ENCODE assay signal across 18 cellular contexts in the genomic region with DNA sequence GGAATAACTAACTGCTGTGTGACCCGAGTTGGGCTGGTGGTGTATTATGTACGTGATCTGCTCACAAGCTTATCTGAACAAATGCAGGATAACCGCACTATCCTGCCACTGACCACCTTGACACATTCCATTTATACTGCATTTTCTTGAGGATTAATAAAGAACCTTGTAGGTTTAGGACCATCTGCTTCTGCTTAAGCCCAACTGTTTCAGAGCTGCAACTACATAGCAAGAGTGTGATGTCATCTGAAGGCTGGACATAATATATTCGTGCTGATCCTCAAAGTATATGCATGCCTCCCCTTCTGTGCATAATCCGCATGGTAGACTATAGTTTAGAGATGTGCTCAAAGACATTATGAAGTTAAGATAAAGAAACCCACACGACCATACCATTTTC.
DNase-seq lines count a peak whose midpoint lies in the region; ATAC-seq, FAIRE-seq and TF ChIP-seq lines count a peak whose summit lies in the region.
"Had no signal": no experiment of that assay in that cellular context is flagged by ENCODE, and none has a peak within 500 bp of the region (broad histone marks: within the 10 kb centered on the region; RNA-seq: fewer than 3 reads in every experiment).

No MANE protein-coding gene starts in this region.

- no peak for ATAC-seq in HG02973 (IDR thresholded peaks at IDR 0.05; ENCODE audit: unreplicated experiment)
- ATAC-seq: gastroesophageal sphincter, K562, lower lobe of right lung had no signal

- H3K4me3 ChIP-seq in adipocyte (ENCODE audit: low read length) (no peak overlapping the region), fibroblast of the aortic adventitia (ENCODE audit: low read depth, low read length) (no peak overlapping the region), tibial artery (no peak overlapping the region)
- H3K4me3 ChIP-seq: BLaER1, gastroesophageal sphincter, K562, lower lobe of right lung, MG63, prostate gland had no signal

- no peak for TF ChIP-seq CTCF in fibroblast of the aortic adventitia (IDR thresholded peaks at IDR 0.05; ENCODE audit: insufficient read depth, low read length)
- TF ChIP-seq CTCF in tibial artery (IDR thresholded peaks at IDR 0.05), result no peak

- TF ChIP-seq POLR2A in H54 (IDR thresholded peaks at IDR 0.05; ENCODE audit: low read depth, low read length), result no peak

- no peak overlapping the region for H3K9ac ChIP-seq in adipocyte (ENCODE audit: low read length)
- H3K9ac ChIP-seq: BLaER1 had no signal

- no peaks in the 10 kb centered on the region for H3K27me3 ChIP-seq in adipocyte (replicated peaks; ENCODE audit: control insufficient read depth, insufficient read depth, low read length)
- no peaks in the 10 kb centered on the region for H3K27me3 ChIP-seq in tibial artery
- H3K27me3 ChIP-seq: BLaER1, gastroesophageal sphincter, MG63 had no signal

- H3K36me3 ChIP-seq in adipocyte (ENCODE audit: control insufficient read depth, insufficient read depth, low read length, severe bottlenecking) (peaks cover 9% of the 10 kb centered on the region), tibial artery (no peaks in the 10 kb centered on the region)
- H3K36me3 ChIP-seq: lower lobe of right lung, prostate gland had no signal

- H3K9me3 ChIP-seq in adipocyte (ENCODE audit: control insufficient read depth, low read length) (no peaks in the 10 kb centered on the region), tibial artery (no peaks in the 10 kb centered on the region)
- H3K9me3 ChIP-seq: Caco-2, gastroesophageal sphincter, lower lobe of right lung, MG63, prostate gland had no signal

- H3K4me1 ChIP-seq in adipocyte (ENCODE audit: control insufficient read depth, insufficient read depth, low read length), result peaks cover 4% of the 10 kb centered on the region
- H3K4me1 ChIP-seq in tibial artery, result no peaks in the 10 kb centered on the region
- H3K4me1 ChIP-seq: BLaER1, Caco-2, gastroesophageal sphincter, lower lobe of right lung, prostate gland had no signal

- no peak overlapping the region for H3K27ac ChIP-seq in tibial artery
- H3K27ac ChIP-seq: BLaER1, gastroesophageal sphincter, lower lobe of right lung, prostate gland had no signal

- intact Hi-C loops in tibial artery (cut with DNase I; ENCODE audit: low total_unique reads), result no loop called here

- FAIRE-seq in H54 (lab: Jason Lieb, UNC), result peak; percentile 83
- FAIRE-seq: K562 had no signal

- no peak for DNase-seq in H54 (ENCODE audit: insufficient read length, low spot score)
- peak; percentile 73 for DNase-seq in adipocyte (ENCODE audit: low read depth)
- DNase-seq in fibroblast of the aortic adventitia (ENCODE audit: low read depth), result peak; percentile 60
- DNase-seq in NCI-H1105 (lab: John Stamatoyannopoulos, UW), result no peak
- no peak for DNase-seq in COLO829 (ENCODE audit: low spot score)
- DNase-seq in tibial artery, result no peak
- DNase-seq: activated CD4-positive, alpha-beta memory T cell treated with anti-CD3 and anti-CD28 coated beads for 36 hours; activated effector memory CD4-positive, alpha-beta T cell treated with anti-CD3 and anti-CD28 coated beads, Interleukin-2, amount 50 U/mL, for 16 hours; Caco-2; lower lobe of right lung; MG63; NCI-H146; NCI-H2171 had no signal

Comparison
In these comparisons a context has a peak if more than half of its experiments do, and no peak if none do; other contexts are left out.
1. DNase-seq: peak in adipocyte (single experiment) and fibroblast of the aortic adventitia (single experiment); none in H54 (single experiment), NCI-H1105 (single experiment), COLO829 (single experiment) and tibial artery (0 of 2).